ENCODE assay signal across 12 cellular contexts in genomic region chrX:13082286-13083065, GRCh38. TPM values are rescaled to one million over a fixed set of nuclear protein-coding genes. Genes with fewer than 3 reads are reported as not detected.
A peak's percentile ranks its signal among the peaks of the same experiment; 100 is the strongest.
DNase-seq lines count a peak whose midpoint lies in the region; ATAC-seq and TF ChIP-seq lines count a peak whose summit lies in the region.
"Had no signal": no experiment of that assay in that cellular context is flagged by ENCODE, and none has a peak within 500 bp of the region (broad histone marks: within the 10 kb centered on the region; RNA-seq: fewer than 3 reads in every experiment).

No MANE protein-coding gene starts in this region.

- no peaks in the 10 kb centered on the region for H3K9me3 Mint-ChIP-seq in activated naive CD4-positive, alpha-beta T cell treated with anti-CD3 and anti-CD28 coated beads for 36 hours
- no peaks in the 10 kb centered on the region for H3K9me3 Mint-ChIP-seq in immature natural killer cell

- peaks cover 1% of the 10 kb centered on the region for H3K36me3 Mint-ChIP-seq in activated naive CD4-positive, alpha-beta T cell treated with anti-CD3 and anti-CD28 coated beads for 36 hours (ENCODE audit: low read depth)
- H3K36me3 Mint-ChIP-seq in immature natural killer cell = peaks cover 0 to 4% (median 0%) of the 10 kb centered on the region in 3 donors

- 0 out of 2 replicates have a peak, but pooled peaks cover 5% of the 10 kb centered on the region for H3K79me2 ChIP-seq in SU-DHL-6 (ENCODE audit: insufficient read depth, low read length)
- no peaks in the 10 kb centered on the region for H3K79me2 ChIP-seq in PC-3 (ENCODE audit: low read length)

- DNase-seq in activated naive CD4-positive, alpha-beta T cell treated with anti-CD3 and anti-CD28 coated beads for 36 hours = peak; percentile 35
- no peak for DNase-seq in activated naive CD4-positive, alpha-beta T cell (lab: John Stamatoyannopoulos, UW)
- peak in 2 of 3 donors; percentile 22 to 43 for DNase-seq in immature natural killer cell
- DNase-seq in PC-3 = no peak
- DNase-seq: anterior cingulate cortex, NCI-H1694, pancreas had no signal

- peak overlapping the region; percentile 58 for H3K9ac ChIP-seq in SU-DHL-6 (ENCODE audit: low read length)
- no peak overlapping the region for H3K9ac ChIP-seq in PC-3 (ENCODE audit: low read length)

- peak overlapping the region; percentile 43 for H3K4me3 Mint-ChIP-seq in activated naive CD4-positive, alpha-beta T cell treated with anti-CD3 and anti-CD28 coated beads for 36 hours
- peak overlapping the region; percentile 41 to 74 (median 66) for H3K4me3 Mint-ChIP-seq in immature natural killer cell

- H3K4me3 ChIP-seq in SU-DHL-6 (ENCODE audit: insufficient read depth, low read length, poor library complexity, severe bottlenecking) = no peak overlapping the region
- no peak overlapping the region for H3K4me3 ChIP-seq in thymus (ENCODE audit: low read length)
- no peak overlapping the region for H3K4me3 ChIP-seq in PC-3 (ENCODE audit: low read length)
- H3K4me3 ChIP-seq: pancreas had no signal

- no peaks in the 10 kb centered on the region for H3K9me2 ChIP-seq in SU-DHL-6 (replicated peaks; ENCODE audit: insufficient read depth, low read length)
- H3K9me2 ChIP-seq in PC-3 (replicated peaks; ENCODE audit: low read length) = no peaks in the 10 kb centered on the region

- H3F3A ChIP-seq in SU-DHL-6 (ENCODE audit: insufficient read depth) (peaks cover 86% of the 10 kb centered on the region), PC-3 (ENCODE audit: low read length, unreplicated experiment) (no peaks in the 10 kb centered on the region)

- POLR2A ChIA-PET in PC-3 (lab: Charles Lee; ENCODE audit: unreplicated experiment) = interaction anchor here (0.6 kb wide), 1 partner anchor 78 kb away, joined by 3 read pairs; no protein-coding TSS in a partner anchor

- H3K27ac ChIP-seq in SU-DHL-6 (ENCODE audit: low read depth, low read length) (peak overlapping the region; percentile 99), thymus (ENCODE audit: low read depth) (peak overlapping the region; percentile 58), PC-3 (ENCODE audit: low read length) (no peak overlapping the region)
- H3K27ac ChIP-seq: VCaP had no signal

- CTCF ChIA-PET in activated naive CD4-positive, alpha-beta T cell treated with anti-CD3 and anti-CD28 coated beads for 36 hours (lab: Charles Lee) = interaction anchor here (0.8 to 2.6 kb wide), 3 partner anchors 8 to 136 kb away, joined by 3 to 7 read pairs (median 5); no protein-coding TSS in a partner anchor
- CTCF ChIA-PET in PC-3 (lab: Charles Lee) = no interaction called here

- H3K36me3 ChIP-seq in SU-DHL-6 (ENCODE audit: low read length) = no peaks in the 10 kb centered on the region
- H3K36me3 ChIP-seq in thymus (ENCODE audit: control insufficient read depth, insufficient read depth) = no peaks in the 10 kb centered on the region
- H3K36me3 ChIP-seq in PC-3 (ENCODE audit: low read depth, low read length) = no peaks in the 10 kb centered on the region
- H3K36me3 ChIP-seq: pancreas had no signal

- ATAC-seq in GM21447 (IDR thresholded peaks at IDR 0.05; ENCODE audit: unreplicated experiment) = no peak
- ATAC-seq in PC-3 = no peak
- no peak for ATAC-seq in HG03378 (IDR thresholded peaks at IDR 0.05; ENCODE audit: unreplicated experiment)
- ATAC-seq: pancreas had no signal

- intact Hi-C loops in activated naive CD4-positive, alpha-beta T cell treated with anti-CD3 and anti-CD28 coated beads for 36 hours (cut with micrococcal nuclease) = no loop called here
- intact Hi-C loops in PC-3 (cut with micrococcal nuclease) = no loop called here

- no peaks in the 10 kb centered on the region for H4K20me1 ChIP-seq in SU-DHL-6 (ENCODE audit: low read depth, low read length)
- no peaks in the 10 kb centered on the region for H4K20me1 ChIP-seq in PC-3 (ENCODE audit: low read length)

- BruUV-seq in PC-3 (replicated peaks; lab: Mats Ljungman, UMichigan) = no TSS peak

- no peak overlapping the region for H2AFZ ChIP-seq in SU-DHL-6 (ENCODE audit: low read depth, low read length, severe bottlenecking)
- H2AFZ ChIP-seq in PC-3 (ENCODE audit: low read length) = no peak overlapping the region

- 66% methylated on average over 11 of the region's 11 CpGs for WGBS in thymus

- H3K4me1 Mint-ChIP-seq in activated naive CD4-positive, alpha-beta T cell treated with anti-CD3 and anti-CD28 coated beads for 36 hours (ENCODE audit: low read depth) = peaks cover 87% of the 10 kb centered on the region
- H3K4me1 Mint-ChIP-seq in immature natural killer cell = peaks cover 79 to 90% of the 10 kb centered on the region in 2 donors

- TF ChIP-seq CTCF in SU-DHL-6 (IDR thresholded peaks at IDR 0.05; ENCODE audit: insufficient read depth, low read length, poor library complexity, severe bottlenecking) (no peak), PC-3 (conservative IDR thresholded peaks at IDR 0.05; ENCODE audit: low read depth, low read length) (no peak)

- peak overlapping the region; percentile 93 for H3K4me2 ChIP-seq in SU-DHL-6 (ENCODE audit: low read depth, low read length, poor library complexity, severe bottlenecking)
- H3K4me2 ChIP-seq in PC-3 (ENCODE audit: low read length) = no peak overlapping the region

- H3K27me3 ChIP-seq in SU-DHL-6 (ENCODE audit: low read length) = no peaks in the 10 kb centered on the region
- H3K27me3 ChIP-seq in thymus (ENCODE audit: control insufficient read depth, insufficient read depth) = no peaks in the 10 kb centered on the region
- no peaks in the 10 kb centered on the region for H3K27me3 ChIP-seq in PC-3 (ENCODE audit: low read length)
- H3K27me3 ChIP-seq: pancreas had no signal

- H3K27ac Mint-ChIP-seq in activated naive CD4-positive, alpha-beta T cell treated with anti-CD3 and anti-CD28 coated beads for 36 hours = peak overlapping the region; percentile 97
- peak overlapping the region; percentile 83 to 97 (median 96) for H3K27ac Mint-ChIP-seq in immature natural killer cell

- no peaks in the 10 kb centered on the region for H3K4me1 ChIP-seq in thymus (ENCODE audit: control insufficient read depth, insufficient read depth, low read length)
- peaks cover 13% of the 10 kb centered on the region for H3K4me1 ChIP-seq in PC-3 (ENCODE audit: insufficient read depth, low read length)

- H3K9me3 ChIP-seq in SU-DHL-6 (ENCODE audit: insufficient read depth, low read length) (no peaks in the 10 kb centered on the region), thymus (ENCODE audit: control insufficient read depth) (no peaks in the 10 kb centered on the region), PC-3 (ENCODE audit: low read length) (no peaks in the 10 kb centered on the region)
- H3K9me3 ChIP-seq: pancreas had no signal

- H3K27me3 Mint-ChIP-seq in activated naive CD4-positive, alpha-beta T cell treated with anti-CD3 and anti-CD28 coated beads for 36 hours (ENCODE audit: low read depth) = no peaks in the 10 kb centered on the region
- peaks cover 6 to 26% (median 12%) of the 10 kb centered on the region in 3 donors for H3K27me3 Mint-ChIP-seq in immature natural killer cell (ENCODE audit: low read depth in 3 of 3)

RNA-seq across cellular contexts. Expression of gene FAM9C, which starts 38.1 kb away (rescaled TPM):
- not detected for total RNA-seq in activated naive CD4-positive, alpha-beta T cell treated with anti-CD3 and anti-CD28 coated beads for 36 hours
- polyA plus RNA-seq in immature natural killer cell (not detected), thymus (0.07 TPM)
- not detected in 2 replicates for total RNA-seq in PC-3 (2014; rRNA removed)
- total RNA-seq: pancreas had no signal
- polyA plus RNA-seq: pancreas had no signal

Comparison
In these comparisons a context has a peak if more than half of its experiments do, and no peak if none do; other contexts are left out.
1. DNase-seq: peak in activated naive CD4-positive, alpha-beta T cell treated with anti-CD3 and anti-CD28 coated beads for 36 hours (single experiment) and immature natural killer cell (2 of 3); none in activated naive CD4-positive, alpha-beta T cell (0 of 4) and PC-3 (single experiment).